Comparison of ENCODE assay signal across 17 cellular contexts in genomic region chr1:240465531-240465940, GRCh38.
A peak's percentile ranks its signal among the peaks of the same experiment; 100 is the strongest.
DNase-seq lines count a peak whose midpoint lies in the region; ATAC-seq and TF ChIP-seq lines count a peak whose summit lies in the region.
"Had no signal": no experiment of that assay in that cellular context is flagged by ENCODE, and none has a peak within 500 bp of the region (broad histone marks: within the 10 kb centered on the region; RNA-seq: fewer than 3 reads in every experiment).

No MANE protein-coding gene starts in this region.

- in situ Hi-C loops in ACHN (cut with HindIII; ENCODE audit: low pct_ligation_motif_present, low pct_unique_long_range_greater_than_20kb, low sequenced_read_pairs), result no loop called here

- no peaks in the 10 kb centered on the region for H3K36me3 ChIP-seq in muscle layer of duodenum (ENCODE audit: control insufficient read depth in 1 of 2, insufficient read depth in 2 of 2, low read length in 2 of 2)
- H3K36me3 ChIP-seq: left ventricle myocardium inferior, neutrophil, uterus had no signal

- no peaks in the 10 kb centered on the region for H3K9me3 ChIP-seq in muscle layer of duodenum (ENCODE audit: control insufficient read depth in 1 of 2, low read length in 2 of 2)
- H3K9me3 ChIP-seq: left ventricle myocardium inferior, neutrophil, uterus had no signal

- peak; percentile 30 for DNase-seq in ACHN
- peak; percentile 15 for DNase-seq in HT1080 (ENCODE audit: low read depth)
- DNase-seq in cerebellar cortex (ENCODE audit: low spot score), result peak; percentile 7
- no peak for DNase-seq in HEK293T (ENCODE audit: extremely low spot score)
- DNase-seq in activated CD8-positive, alpha-beta memory T cell treated with anti-CD3 and anti-CD28 coated beads, Interleukin-2, amount 50 U/mL, for 4 hours, result no peak
- DNase-seq: activated CD4-positive, CD25-positive, alpha-beta regulatory T cell treated with anti-CD3 and anti-CD28 coated beads, Interleukin-2, amount 50 U/mL, for 72 hours; aorta; DMS79; left ventricle myocardium inferior; MV-4-11; NCI-H226; PC-9; uterus had no signal

- ATAC-seq in HG03460 (IDR thresholded peaks at IDR 0.05; ENCODE audit: unreplicated experiment), result no peak
- ATAC-seq in activated CD4-positive, CD25-positive, alpha-beta regulatory T cell treated with anti-CD3 and anti-CD28 coated beads, Interleukin-2, amount 50 U/mL, for 24 hours, result no peak

- H3K4me1 ChIP-seq in muscle layer of duodenum (ENCODE audit: control insufficient read depth in 1 of 2, insufficient read depth in 2 of 2, low read length in 2 of 2), result no peaks in the 10 kb centered on the region
- H3K4me1 ChIP-seq: left ventricle myocardium inferior, uterus had no signal

- no peak overlapping the region for H3K27ac ChIP-seq in muscle layer of duodenum (ENCODE audit: low read length)
- H3K27ac ChIP-seq: left ventricle myocardium inferior, neutrophil, PC-9, uterus had no signal

- POLR2A ChIA-PET in HEK293T (lab: Yijun Ruan, JAX), result interaction anchor here (0.8 kb wide), 1 partner anchor 10 kb away, joined by 3 read pairs; no protein-coding TSS in a partner anchor

- H3K4me3 ChIP-seq in muscle layer of duodenum (ENCODE audit: low read depth in 1 of 2, low read length in 2 of 2), result peak overlapping the region; percentile 27 to 42
- H3K4me3 ChIP-seq: left ventricle myocardium inferior, PC-9, uterus had no signal

- H3K27me3 ChIP-seq in muscle layer of duodenum (ENCODE audit: low read depth, low read length), result no peaks in the 10 kb centered on the region
- H3K27me3 ChIP-seq: neutrophil, uterus had no signal

- CTCF ChIA-PET in HEK293T (lab: Yijun Ruan, JAX), result no interaction called here

TF ChIP-seq in HEK293T, 16 proteins besides CTCF, POLR2A, EP300 and RAD21:
- TF ChIP-seq, protein P1, sequence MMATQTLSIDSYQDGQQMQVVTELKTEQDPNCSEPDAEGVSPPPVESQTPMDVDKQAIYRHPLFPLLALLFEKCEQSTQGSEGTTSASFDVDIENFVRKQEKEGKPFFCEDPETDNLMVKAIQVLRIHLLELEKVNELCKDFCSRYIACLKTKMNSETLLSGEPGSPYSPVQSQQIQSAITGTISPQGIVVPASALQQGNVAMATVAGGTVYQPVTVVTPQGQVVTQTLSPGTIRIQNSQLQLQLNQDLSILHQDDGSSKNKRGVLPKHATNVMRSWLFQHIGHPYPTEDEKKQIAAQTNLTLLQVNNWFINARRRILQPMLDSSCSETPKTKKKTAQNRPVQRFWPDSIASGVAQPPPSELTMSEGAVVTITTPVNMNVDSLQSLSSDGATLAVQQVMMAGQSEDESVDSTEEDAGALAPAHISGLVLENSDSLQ (IDR thresholded peaks at IDR 0.05), result no peak
- TF ChIP-seq L3MBTL2 (conservative IDR thresholded peaks at IDR 0.05) (no peak), FOXK2 (IDR thresholded peaks at IDR 0.05) (no peak), NFRKB (IDR thresholded peaks at IDR 0.05) (no peak), LEF1 (IDR thresholded peaks at IDR 0.05; ENCODE audit: borderline replicate concordance) (no peak), FOXA1 (IDR thresholded peaks at IDR 0.05) (no peak), ELF4 (IDR thresholded peaks at IDR 0.05) (no peak), BHLHE40 (IDR thresholded peaks at IDR 0.05; ENCODE audit: borderline replicate concordance) (no peak)
TF ChIP-seq in HEK293T: peak in this region for 0.

Comparison
In these comparisons a context has a peak if more than half of its experiments do, and no peak if none do; other contexts are left out.
1. DNase-seq: peak in ACHN (single experiment), HT1080 (single experiment) and cerebellar cortex (single experiment); none in HEK293T (single experiment) and activated CD8-positive, alpha-beta memory T cell treated with anti-CD3 and anti-CD28 coated beads, Interleukin-2, amount 50 U/mL, for 4 hours (single experiment).